In the genomic region with DNA sequence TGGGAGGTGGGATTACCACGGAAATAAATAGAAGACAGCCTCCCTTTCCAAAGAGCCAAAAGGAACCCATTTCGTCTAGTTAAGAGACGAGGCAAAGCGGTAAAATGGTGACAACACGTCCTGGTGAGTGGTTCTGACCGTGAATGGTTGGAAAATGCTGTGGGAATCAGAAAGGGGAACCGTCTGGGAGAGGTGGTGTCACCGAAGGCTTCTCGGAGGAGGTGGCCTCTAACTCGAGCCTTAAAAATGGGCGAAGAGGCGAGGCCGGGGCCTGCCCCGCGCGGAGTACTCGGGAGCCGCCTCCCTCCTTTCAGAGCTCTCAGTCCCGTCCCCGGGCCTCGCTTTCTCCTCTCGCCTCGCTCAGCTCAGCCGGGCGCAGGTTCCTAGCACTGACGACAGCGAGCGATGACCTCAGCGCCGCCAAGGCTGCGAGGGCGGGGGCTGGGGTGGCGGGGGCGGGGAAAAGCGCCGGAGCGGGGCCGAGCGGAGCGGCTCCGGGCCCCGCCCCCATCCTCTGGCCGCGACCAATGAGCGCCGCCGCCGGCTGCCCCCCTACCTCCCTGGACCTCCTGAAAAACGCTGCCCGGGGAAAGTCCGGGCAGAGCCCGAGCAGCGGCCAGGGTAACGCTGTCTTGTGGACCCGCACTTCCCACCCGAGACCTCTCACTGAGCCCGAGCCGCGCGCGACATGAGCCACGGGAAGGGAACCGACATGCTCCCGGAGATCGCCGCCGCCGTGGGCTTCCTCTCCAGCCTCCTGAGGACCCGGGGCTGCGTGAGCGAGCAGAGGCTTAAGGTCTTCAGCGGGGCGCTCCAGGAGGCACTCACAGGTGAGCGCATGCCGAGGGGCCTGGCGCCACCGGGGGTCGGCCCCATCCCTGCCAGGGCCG, we compare ENCODE assay signal across 8 cellular contexts. TPM values are rescaled to one million over a fixed set of nuclear protein-coding genes. Genes with fewer than 3 reads are reported as not detected.
DNase-seq lines count a peak whose midpoint lies in the region; ATAC-seq, FAIRE-seq and TF ChIP-seq lines count a peak whose summit lies in the region.

A gene with protein sequence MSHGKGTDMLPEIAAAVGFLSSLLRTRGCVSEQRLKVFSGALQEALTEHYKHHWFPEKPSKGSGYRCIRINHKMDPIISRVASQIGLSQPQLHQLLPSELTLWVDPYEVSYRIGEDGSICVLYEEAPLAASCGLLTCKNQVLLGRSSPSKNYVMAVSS (plus strand): TSS at position 601 of the 890 bp plus-strand sequence. CDS start 88 bp downstream, at position 689.

- H3K9ac ChIP-seq in HepG2 (ENCODE audit: insufficient read depth, low read depth, low read length): peak within 1 kb of the TSS; percentile 84

- intact Hi-C loops in HepG2 (cut with micrococcal nuclease; ENCODE audit: unreplicated experiment): no loop called here

- peak; percentile 95 to 99 for TF ChIP-seq POLR2A in HepG2 (IDR thresholded peaks at IDR 0.05; ENCODE audit: insufficient read depth in 1 of 2, low read depth in 2 of 2, low read length in 2 of 2)

- ATAC-seq in GM19397 (IDR thresholded peaks at IDR 0.05; ENCODE audit: unreplicated experiment) (peak; percentile 84), HG03565 (IDR thresholded peaks at IDR 0.05; ENCODE audit: unreplicated experiment) (peak; percentile 58), HepG2 (peak; percentile 92)

- 7% methylated on average over 21 of the region's 79 CpGs for WGBS in HepG2 (ENCODE audit: low lambda C conversion rate)

- TSS peak; percentile 96 for BruUV-seq in HepG2 (replicated peaks; lab: Mats Ljungman, UMichigan)

- H3K79me2 ChIP-seq in HepG2 (ENCODE audit: insufficient read depth, low read length): peaks cover 13% of the 10 kb centered on the region

- peak; percentile 49 for DNase-seq in NCI-H748 treated with DMSO at 0.1 percent for 48 hours (lab: John Stamatoyannopoulos, UW)
- DNase-seq in activated CD4-positive, alpha-beta T cell treated with anti-CD3 and anti-CD28 coated beads, Interleukin-2, amount 50 U/mL, for 48 hours: peak; percentile 90 to 91
- peak; percentile 93 for DNase-seq in dermis blood vessel endothelial cell
- peak; percentile 66 for DNase-seq in HepG2 (ENCODE audit: low spot score)
- DNase-seq in stimulated activated CD4-positive, alpha-beta T cell treated with anti-CD3 and anti-CD28 coated beads, Interleukin-4, amount 100 ng/mL, for 1 hour: peak; percentile 89

- H3K4me3 ChIP-seq in HepG2 (replicated peaks in 1 of 3; ENCODE audit: insufficient read depth in 1 of 3, low read depth in 2 of 3, low read length in 3 of 3): peak within 1 kb of the TSS; percentile 70 to 87 (median 71)

- H3K4me2 ChIP-seq in HepG2 (ENCODE audit: low read depth, low read length): peak within 1 kb of the TSS; percentile 97

- H3K27me3 ChIP-seq in HepG2 (ENCODE audit: control insufficient read depth in 1 of 2, insufficient read depth in 2 of 2, low read length in 2 of 2): peaks cover 0 to 23% of the 10 kb centered on the region in 2 experiments; a peak in 3 of 5 replicates

- FAIRE-seq in HepG2 (lab: Jason Lieb, UNC): no peak

- no peak; the same call in 1 of the 2 replicates for TF ChIP-seq RAD21 in HepG2 (CRISPR knock-in tag; IDR thresholded peaks at IDR 0.05)

- H3K36me3 ChIP-seq in HepG2 (replicated peaks in 1 of 2; ENCODE audit: control insufficient read depth in 1 of 2, insufficient read depth in 2 of 2, low read length in 2 of 2): peaks cover 0 to 3% of the 10 kb centered on the region in 2 experiments; a peak in 1 of 5 replicates

- in situ Hi-C loops in HepG2 (cut with HindIII; ENCODE audit: extremely low pct_ligation_motif_present, low pct_unique_long_range_greater_than_20kb): no loop called here

- H2AFZ ChIP-seq in HepG2 (ENCODE audit: low read length): peak within 1 kb of the TSS; percentile 76

- CTCF ChIA-PET in HepG2 (lab: Yijun Ruan, JAX; ENCODE audit: low intra/inter-chr PET ratio, low total read pairs): no interaction called here

- H3K9me3 ChIP-seq in HepG2 (ENCODE audit: low read length): no peaks in the 10 kb centered on the region

- POLR2A ChIA-PET in HepG2 (lab: Yijun Ruan, JAX): interaction anchor here (0.6 to 6.3 kb wide), 9 partner anchors 10 to 1295 kb away, joined by 3 to 77 read pairs (median 5); a partner anchor contains a TSS

- TF ChIP-seq EP300 in HepG2 (IDR thresholded peaks at IDR 0.05; ENCODE audit: low read depth in 2 of 2, low read length in 2 of 2) (no peak), HepG2 (CRISPR knock-in tag; IDR thresholded peaks at IDR 0.05; ENCODE audit: borderline replicate concordance) (no peak)

- H4K20me1 ChIP-seq in HepG2 (ENCODE audit: insufficient read depth, low read length): no peaks in the 10 kb centered on the region

- H3K4me1 ChIP-seq in HepG2 (ENCODE audit: insufficient read depth, low read length): peaks cover 43% of the 10 kb centered on the region

- H3K27ac ChIP-seq in C4-2B: peak within 1 kb of the TSS; percentile 80
- H3K27ac ChIP-seq in HepG2 (ENCODE audit: extremely low read length, insufficient read depth, low read length): peak within 1 kb of the TSS; percentile 48

- TF ChIP-seq CTCF in C4-2B (conservative IDR thresholded peaks at IDR 0.05) (no peak), HepG2 (CRISPR knock-in tag; IDR thresholded peaks at IDR 0.05) (peak; percentile 21; the same call in 1 of the 2 replicates)

RNA-seq across cellular contexts. Expression of the gene that starts here (rescaled TPM):
- total RNA-seq in dermis blood vessel endothelial cell: 63.5 and 64.7 TPM in 2 replicates
- 18.3 and 18.7 TPM in 2 replicates for total RNA-seq in HepG2 (2016; rRNA removed; fragmentation: Illumina TruSeq; extraction: Trizol)
- 2.8 and 3.5 TPM in 2 replicates for total RNA-seq in HepG2 (2016; cell fraction: cytosol; rRNA removed; fragmentation: Illumina TruSeq; extraction: Trizol; ENCODE audit: low read depth)
- total RNA-seq in HepG2 (2016; cell fraction: insoluble cytoplasmic fraction; rRNA removed; fragmentation: Illumina TruSeq; extraction: Trizol): 15.4 and 19.8 TPM in 2 replicates
- total RNA-seq in HepG2 (2016; cell fraction: membrane; rRNA removed; fragmentation: Illumina TruSeq; extraction: Trizol): 11.7 and 12.9 TPM in 2 replicates
- 11.8 and 13.3 TPM in 2 replicates for total RNA-seq in HepG2 (2016; cell fraction: nucleus; rRNA removed; fragmentation: Illumina TruSeq; extraction: Trizol)
- 13.6 and 16.7 TPM in 2 replicates for polyA plus RNA-seq in HepG2 (2011; rRNA removed)
- 11.2 and 13.0 TPM in 2 replicates for polyA plus RNA-seq in HepG2 (2011; cell fraction: cytosol; rRNA removed)
- 8.6 and 10.6 TPM in 2 replicates for polyA plus RNA-seq in HepG2 (2011; cell fraction: nucleus; rRNA removed)
- 4.4 and 7.3 TPM in 2 replicates for polyA plus RNA-seq in HepG2 (2012)
- 2.1 and 2.2 TPM in 2 replicates for polyA plus RNA-seq in HepG2 (2016; cell fraction: cytosol; fragmentation: Illumina TruSeq; extraction: Trizol; ENCODE audit: low read depth)
- 18.8 and 19.2 TPM in 2 replicates for polyA plus RNA-seq in HepG2 (2016; cell fraction: insoluble cytoplasmic fraction; fragmentation: Illumina TruSeq; extraction: Trizol; ENCODE audit: low read depth)
- 6.5 and 7.0 TPM in 2 replicates for polyA plus RNA-seq in HepG2 (2016; cell fraction: membrane; fragmentation: Illumina TruSeq; extraction: Trizol; ENCODE audit: low read depth)
- 18.0 and 19.6 TPM in 2 replicates for polyA plus RNA-seq in HepG2 (2016; cell fraction: nucleus; fragmentation: Illumina TruSeq; extraction: Trizol; ENCODE audit: insufficient read depth, low read depth)
- polyA minus RNA-seq in HepG2 (2011; rRNA and poly(A)+ RNA removed; ENCODE audit: low replicate concordance): 9.6 and 12.5 TPM in 2 replicates
- polyA minus RNA-seq in HepG2 (2011; cell fraction: cytosol; rRNA and poly(A)+ RNA removed): 8.5 and 9.2 TPM in 2 replicates
- 4.9 and 8.8 TPM in 2 replicates for polyA minus RNA-seq in HepG2 (2011; cell fraction: nucleus; rRNA and poly(A)+ RNA removed)

Comparison
In these comparisons a context has a peak if more than half of its experiments do, and no peak if none do; other contexts are left out.
1. Peak in every context shown above with its lines: DNase-seq, ATAC-seq, H3K4me3 ChIP-seq and H3K27ac ChIP-seq.